Comparison of ENCODE assay signal across 8 cellular contexts in the genomic region with DNA sequence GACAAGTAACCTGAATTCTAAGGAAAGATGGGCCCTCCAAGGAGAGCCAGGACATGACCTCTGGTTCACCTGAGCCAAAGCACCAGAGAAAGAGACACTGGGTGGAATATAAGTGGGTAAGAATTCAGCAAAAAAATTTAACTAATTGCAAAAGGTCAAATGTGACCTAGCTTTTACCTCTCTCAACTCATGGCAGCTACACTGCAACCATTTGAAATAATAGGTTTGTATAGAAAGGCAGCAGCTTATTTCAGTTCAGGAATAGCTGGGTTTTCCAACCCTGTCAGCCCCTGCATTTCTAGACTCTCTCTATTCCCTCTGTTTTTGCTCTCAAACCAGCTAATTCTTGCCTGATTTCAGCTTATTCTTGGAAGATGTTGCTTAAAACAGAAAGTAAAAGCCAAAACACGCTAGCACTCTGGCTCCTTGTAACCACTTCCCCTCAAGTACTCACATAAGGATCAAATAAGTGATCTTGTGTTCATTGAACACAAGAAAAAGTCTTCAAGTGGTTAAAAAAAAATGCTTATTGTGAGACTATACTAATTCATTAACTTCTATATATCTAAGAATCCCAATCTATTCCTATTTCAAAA.
DNase-seq lines count a peak whose midpoint lies in the region; ATAC-seq and TF ChIP-seq lines count a peak whose summit lies in the region.
"Had no signal": no experiment of that assay in that cellular context is flagged by ENCODE, and none has a peak within 500 bp of the region (broad histone marks: within the 10 kb centered on the region; RNA-seq: fewer than 3 reads in every experiment).

No MANE protein-coding gene starts in this region.

- no peaks in the 10 kb centered on the region for H3K36me3 Mint-ChIP-seq in chondrocyte (ENCODE audit: low read depth)

- no peaks in the 10 kb centered on the region for H3K9me3 Mint-ChIP-seq in chondrocyte (ENCODE audit: low read depth)
- H3K9me3 Mint-ChIP-seq: neural crest cell had no signal

- no peaks in the 10 kb centered on the region for H3K4me1 Mint-ChIP-seq in chondrocyte (ENCODE audit: low read depth)
- H3K4me1 Mint-ChIP-seq: neural crest cell had no signal

- H3K27me3 Mint-ChIP-seq in chondrocyte (ENCODE audit: low read depth): peaks cover 2% of the 10 kb centered on the region

- H3K27ac Mint-ChIP-seq in chondrocyte (ENCODE audit: unreplicated experiment): no peak overlapping the region

- H3K4me3 Mint-ChIP-seq in chondrocyte (ENCODE audit: unreplicated experiment): no peak overlapping the region
- H3K4me3 Mint-ChIP-seq: neural crest cell had no signal

- DNase-seq in NAMALWA (ENCODE audit: low spot score) (peak; percentile 42), fibroblast of peridontal ligament (ENCODE audit: extremely low read depth) (peak; percentile 87), hippocampal formation (lab: John Stamatoyannopoulos, UW) (no peak), HuH-7 (ENCODE audit: low spot score) (no peak), chondrocyte (ENCODE audit: low spot score) (no peak)

- TF ChIP-seq CTCF in chondrocyte (IDR thresholded peaks at IDR 0.05): no peak

- ATAC-seq in GM18861 (IDR thresholded peaks at IDR 0.05; ENCODE audit: unreplicated experiment): peak; percentile 84
- peak; percentile 59 for ATAC-seq in HG02571 (IDR thresholded peaks at IDR 0.05; ENCODE audit: unreplicated experiment)

Comparison
In these comparisons a context has a peak if more than half of its experiments do, and no peak if none do; other contexts are left out.
1. DNase-seq: peak in NAMALWA (single experiment) and fibroblast of peridontal ligament (single experiment); none in hippocampal formation (0 of 2), HuH-7 (single experiment) and chondrocyte (single experiment).